Comparison of ENCODE assay signal across 1 cellular context in genomic region chr7:94451276-94451675, GRCh38.
TF ChIP-seq lines count a peak whose summit lies in the region.

No MANE protein-coding gene starts in this region.

TF ChIP-seq in IMR-90, 13 proteins besides CTCF, POLR2A, EP300 and RAD21:
- TF ChIP-seq RCOR1 (IDR thresholded peaks at IDR 0.05; ENCODE audit: insufficient replicate concordance, low read length), result no peak
- TF ChIP-seq, protein P1, sequence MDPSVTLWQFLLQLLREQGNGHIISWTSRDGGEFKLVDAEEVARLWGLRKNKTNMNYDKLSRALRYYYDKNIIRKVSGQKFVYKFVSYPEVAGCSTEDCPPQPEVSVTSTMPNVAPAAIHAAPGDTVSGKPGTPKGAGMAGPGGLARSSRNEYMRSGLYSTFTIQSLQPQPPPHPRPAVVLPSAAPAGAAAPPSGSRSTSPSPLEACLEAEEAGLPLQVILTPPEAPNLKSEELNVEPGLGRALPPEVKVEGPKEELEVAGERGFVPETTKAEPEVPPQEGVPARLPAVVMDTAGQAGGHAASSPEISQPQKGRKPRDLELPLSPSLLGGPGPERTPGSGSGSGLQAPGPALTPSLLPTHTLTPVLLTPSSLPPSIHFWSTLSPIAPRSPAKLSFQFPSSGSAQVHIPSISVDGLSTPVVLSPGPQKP (IDR thresholded peaks at IDR 0.05; ENCODE audit: borderline replicate concordance, low read depth, low read length), result no peak
- no peak for TF ChIP-seq MAFK (IDR thresholded peaks at IDR 0.05; ENCODE audit: low read depth, low read length)
- no peak for TF ChIP-seq NFE2L2 (IDR thresholded peaks at IDR 0.05; ENCODE audit: low read depth, low read length)
